In genomic region chr3:195989200-195989920, GRCh38 we compare ENCODE assay signal across 8 cellular contexts.
A peak's percentile ranks its signal among the peaks of the same experiment; 100 is the strongest.
DNase-seq lines count a peak whose midpoint lies in the region; ATAC-seq and TF ChIP-seq lines count a peak whose summit lies in the region.
"Not testable (repeated sequence)": the region's sequence is repeated elsewhere in the genome, so short reads cannot be mapped to it uniquely, and the experiment has no call there.

No MANE protein-coding gene starts in this region.

- H4K91ac ChIP-seq in trophoblast cell (ENCODE audit: low read depth, low read length): peak overlapping the region; percentile 11

- H3K18ac ChIP-seq in trophoblast cell (ENCODE audit: low read length): not testable (repeated sequence)

- H3K9me3 ChIP-seq in iPS-18c (ENCODE audit: control insufficient read depth, insufficient read depth, low read length); trophoblast cell (ENCODE audit: insufficient read depth, low read depth, low read length); uterus: not testable (repeated sequence)

- peak overlapping the region; percentile 52 for H3K4me2 ChIP-seq in trophoblast cell (ENCODE audit: low read length)

- not testable (repeated sequence) for H3K27me3 Mint-ChIP-seq in central memory CD8-positive, alpha-beta T cell

- H4K12ac ChIP-seq in trophoblast cell (ENCODE audit: low read depth, low read length): not testable (repeated sequence)

- H2BK5ac ChIP-seq in trophoblast cell (ENCODE audit: low read depth, low read length, poor library complexity): not testable (repeated sequence)

- H3K23ac ChIP-seq in trophoblast cell (ENCODE audit: low read length): not testable (repeated sequence)

- peak overlapping the region; percentile 31 for H3K4me3 Mint-ChIP-seq in central memory CD8-positive, alpha-beta T cell

- TF ChIP-seq CTCF in uterus (IDR thresholded peaks at IDR 0.05): not testable (repeated sequence)

- H3K9ac ChIP-seq in trophoblast cell (ENCODE audit: low read length): peak overlapping the region; percentile 76

- not testable (repeated sequence) for H3K79me2 ChIP-seq in trophoblast cell (ENCODE audit: control insufficient read depth, insufficient read depth, low read length, poor library complexity)

- H3K4me3 ChIP-seq in iPS-18c (ENCODE audit: insufficient read depth, low read depth, low read length): peak overlapping the region; percentile 51
- H3K4me3 ChIP-seq in trophoblast cell (ENCODE audit: low read depth, low read length): peak overlapping the region; percentile 79
- peak overlapping the region; percentile 62 to 88 for H3K4me3 ChIP-seq in uterus

- H3K4me1 Mint-ChIP-seq in central memory CD8-positive, alpha-beta T cell: not testable (repeated sequence)

- not testable (repeated sequence) for H3K27ac Mint-ChIP-seq in central memory CD8-positive, alpha-beta T cell (ENCODE audit: low read depth)

- H2BK12ac ChIP-seq in trophoblast cell (ENCODE audit: low read length): not testable (repeated sequence)

- H4K8ac ChIP-seq in trophoblast cell (ENCODE audit: low read depth, low read length): not testable (repeated sequence)

- not testable (repeated sequence) for H3K4me1 ChIP-seq in trophoblast cell (ENCODE audit: control insufficient read depth in 1 of 2, insufficient read depth in 2 of 2, low read length in 2 of 2); uterus

- intact Hi-C loops in uterus (cut with DNase I; ENCODE audit: low total_unique reads): not testable (repeated sequence)

- not testable (repeated sequence) for H3K36me3 Mint-ChIP-seq in central memory CD8-positive, alpha-beta T cell (ENCODE audit: insufficient read depth)

- not testable (repeated sequence) for H2AK5ac ChIP-seq in trophoblast cell (ENCODE audit: low read length)

- H3K14ac ChIP-seq in trophoblast cell (ENCODE audit: low read length): not testable (repeated sequence)

- no CpG with 5 or more reads among the region's 46 CpGs for WGBS in trophoblast cell (ENCODE audit: extremely low coverage, insufficient coverage, insufficient read length)

- not testable (repeated sequence) for H3K36me3 ChIP-seq in trophoblast cell (ENCODE audit: control insufficient read depth in 1 of 2, insufficient read depth in 2 of 2, low read length in 2 of 2); uterus

- not testable (repeated sequence) for H3K27ac ChIP-seq in trophoblast cell (ENCODE audit: low read depth, low read length)
- H3K27ac ChIP-seq in uterus: peak overlapping the region in 1 of 2 donors; percentile 84

- not testable (repeated sequence) for TF ChIP-seq POLR2A in uterus (IDR thresholded peaks at IDR 0.05)

- H3K27me3 ChIP-seq in trophoblast cell (ENCODE audit: insufficient read depth, low read length); uterus: not testable (repeated sequence)

- not testable (repeated sequence) for H3K79me1 ChIP-seq in trophoblast cell (ENCODE audit: low read length)

- DNase-seq in HT-29 (ENCODE audit: low spot score): peak; percentile 14
- DNase-seq in activated CD4-positive, alpha-beta T cell treated with anti-CD3 and anti-CD28 coated beads, Interleukin-2, amount 50 U/mL, for 1 hour: peak; percentile 15
- not testable (repeated sequence) for DNase-seq in central memory CD8-positive, alpha-beta T cell (ENCODE audit: low spot score in 2 of 2)
- peak; percentile 64 to 79 for DNase-seq in trophoblast cell
- DNase-seq in uterus: peak in 1 of 2 donors; percentile 39

- not testable (repeated sequence) for H3K9me3 Mint-ChIP-seq in central memory CD8-positive, alpha-beta T cell

- not testable (repeated sequence) for H2AFZ ChIP-seq in trophoblast cell (ENCODE audit: insufficient read depth, low read length, poor library complexity)

- H2BK120ac ChIP-seq in trophoblast cell (ENCODE audit: insufficient read depth, low read length, poor library complexity): not testable (repeated sequence)

- H3K4ac ChIP-seq in trophoblast cell (ENCODE audit: low read depth, low read length): peak overlapping the region; percentile 64

- ATAC-seq in GM18519 (IDR thresholded peaks at IDR 0.05; ENCODE audit: low FRiP score, unreplicated experiment): peak; percentile 31
- ATAC-seq in HG02571 (IDR thresholded peaks at IDR 0.05; ENCODE audit: unreplicated experiment): peak; percentile 41
- ATAC-seq in central memory CD8-positive, alpha-beta T cell (replicated peaks; ENCODE audit: extremely low read depth, poor library complexity, severe bottlenecking): peak; percentile 22
